1 cellular context compared by ENCODE assay signal in genomic region chr4:150316332-150317205, GRCh38.
TF ChIP-seq lines count a peak whose summit lies in the region.

No MANE protein-coding gene starts in this region.

TF ChIP-seq in K562, 482 proteins besides CTCF, POLR2A, EP300 and RAD21 (continued from another document and continues in another):
- TF ChIP-seq TEAD4 (IDR thresholded peaks at IDR 0.05; ENCODE audit: low read length) (peak; percentile 17; the same call in 1 of the 2 replicates), TEAD4 (CRISPR knock-in tag; IDR thresholded peaks at IDR 0.05; ENCODE audit: borderline replicate concordance) (no peak), ZNF384 (IDR thresholded peaks at IDR 0.05; ENCODE audit: low read depth, low read length) (peak; percentile 46; the same call in 1 of the 2 replicates), TSHZ1 (CRISPR knock-in tag; IDR thresholded peaks at IDR 0.05) (0 out of 2 replicates have a peak, but pooled peaks have one; percentile 61), PYGO2 (tag; IDR thresholded peaks at IDR 0.05) (no peak), EP400 (IDR thresholded peaks at IDR 0.05) (peak; percentile 59), ZEB2 (IDR thresholded peaks at IDR 0.05) (0 out of 2 replicates have a peak, but pooled peaks have one; percentile 21), NFYB (IDR thresholded peaks at IDR 0.05; ENCODE audit: extremely low read depth, insufficient read length) (no peak), ZNF395 (CRISPR knock-in tag; IDR thresholded peaks at IDR 0.05) (peak; percentile 68; the same call in 1 of the 2 replicates), TCFL5 (CRISPR knock-in tag; conservative IDR thresholded peaks at IDR 0.05) (0 out of 2 replicates have a peak, but pooled peaks have one; percentile 31), RBM25 (IDR thresholded peaks at IDR 0.05; ENCODE audit: low read depth, low read length, severe bottlenecking) (no peak), ZNF699 (CRISPR knock-in tag; IDR thresholded peaks at IDR 0.05; ENCODE audit: insufficient replicate concordance) (peak; percentile 40), ZNF232 (CRISPR knock-in tag; IDR thresholded peaks at IDR 0.05) (no peak), FOSL1 (tag; conservative IDR thresholded peaks at IDR 0.05) (peak; percentile 43), BRD9 (IDR thresholded peaks at IDR 0.05; ENCODE audit: low read depth, partially characterized antibody) (peak; percentile 67), CC2D1A (IDR thresholded peaks at IDR 0.05) (0 out of 2 replicates have a peak, but pooled peaks have one; percentile 23), ESRRB (CRISPR knock-in tag; IDR thresholded peaks at IDR 0.05; ENCODE audit: borderline replicate concordance) (no peak), RB1 (IDR thresholded peaks at IDR 0.05; ENCODE audit: low read depth) (no peak), TRIM24 (IDR thresholded peaks at IDR 0.05) (peak; percentile 84 to 92), SMARCA4 (IDR thresholded peaks at IDR 0.05) (peak; percentile 66; the same call in 1 of the 2 replicates), HIVEP1 (CRISPR knock-in tag; IDR thresholded peaks at IDR 0.05) (peak; percentile 85; the same call in 1 of the 2 replicates), ZNF41 (CRISPR knock-in tag; conservative IDR thresholded peaks at IDR 0.05) (peak; percentile 81), ZSCAN32 (CRISPR knock-in tag; IDR thresholded peaks at IDR 0.05) (peak; percentile 79; the same call in 1 of the 2 replicates), ZNF354B (CRISPR knock-in tag; IDR thresholded peaks at IDR 0.05) (0 out of 2 replicates have a peak, but pooled peaks have one; percentile 41), POLR2H (tag; IDR thresholded peaks at IDR 0.05; ENCODE audit: low read depth) (peak; percentile 86), ZNF197 (CRISPR knock-in tag; IDR thresholded peaks at IDR 0.05; ENCODE audit: low read depth) (peak; percentile 86), RNF219 (CRISPR knock-in tag; IDR thresholded peaks at IDR 0.05) (no peak), RNF2 (IDR thresholded peaks at IDR 0.05) (peak; percentile 89; the same call in 1 of the 2 replicates), RBFOX2 (IDR thresholded peaks at IDR 0.05; ENCODE audit: low read depth, low read length) (peak; percentile 60), ZFPM2 (CRISPR knock-in tag; IDR thresholded peaks at IDR 0.05) (no peak), CEBPG (CRISPR knock-in tag; IDR thresholded peaks at IDR 0.05) (peak; percentile 98), CEBPG (tag; conservative IDR thresholded peaks at IDR 0.05 in 1 of 2, IDR thresholded peaks at IDR 0.05 in 1 of 2) (peak; percentile 96 to 98), ZNF589 (CRISPR knock-in tag; IDR thresholded peaks at IDR 0.05; ENCODE audit: low read depth) (peak; percentile 80), RCOR1 (IDR thresholded peaks at IDR 0.05; ENCODE audit: borderline replicate concordance in 1 of 2, low read depth in 2 of 2, low read length in 2 of 2) (peak in 1 of 2 experiments; percentile 56; a peak in 1 of 4 replicates), BMI1 (IDR thresholded peaks at IDR 0.05; ENCODE audit: low read length) (no peak)
- TF ChIP-seq, protein P1, sequence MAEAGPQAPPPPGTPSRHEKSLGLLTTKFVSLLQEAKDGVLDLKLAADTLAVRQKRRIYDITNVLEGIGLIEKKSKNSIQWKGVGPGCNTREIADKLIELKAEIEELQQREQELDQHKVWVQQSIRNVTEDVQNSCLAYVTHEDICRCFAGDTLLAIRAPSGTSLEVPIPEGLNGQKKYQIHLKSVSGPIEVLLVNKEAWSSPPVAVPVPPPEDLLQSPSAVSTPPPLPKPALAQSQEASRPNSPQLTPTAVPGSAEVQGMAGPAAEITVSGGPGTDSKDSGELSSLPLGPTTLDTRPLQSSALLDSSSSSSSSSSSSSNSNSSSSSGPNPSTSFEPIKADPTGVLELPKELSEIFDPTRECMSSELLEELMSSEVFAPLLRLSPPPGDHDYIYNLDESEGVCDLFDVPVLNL (CRISPR knock-in tag; IDR thresholded peaks at IDR 0.05; ENCODE audit: low read depth), result no peak
- TF ChIP-seq, protein P2, sequence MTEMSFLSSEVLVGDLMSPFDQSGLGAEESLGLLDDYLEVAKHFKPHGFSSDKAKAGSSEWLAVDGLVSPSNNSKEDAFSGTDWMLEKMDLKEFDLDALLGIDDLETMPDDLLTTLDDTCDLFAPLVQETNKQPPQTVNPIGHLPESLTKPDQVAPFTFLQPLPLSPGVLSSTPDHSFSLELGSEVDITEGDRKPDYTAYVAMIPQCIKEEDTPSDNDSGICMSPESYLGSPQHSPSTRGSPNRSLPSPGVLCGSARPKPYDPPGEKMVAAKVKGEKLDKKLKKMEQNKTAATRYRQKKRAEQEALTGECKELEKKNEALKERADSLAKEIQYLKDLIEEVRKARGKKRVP (CRISPR knock-in tag; IDR thresholded peaks at IDR 0.05), result peak; percentile 97
- TF ChIP-seq, protein P3, sequence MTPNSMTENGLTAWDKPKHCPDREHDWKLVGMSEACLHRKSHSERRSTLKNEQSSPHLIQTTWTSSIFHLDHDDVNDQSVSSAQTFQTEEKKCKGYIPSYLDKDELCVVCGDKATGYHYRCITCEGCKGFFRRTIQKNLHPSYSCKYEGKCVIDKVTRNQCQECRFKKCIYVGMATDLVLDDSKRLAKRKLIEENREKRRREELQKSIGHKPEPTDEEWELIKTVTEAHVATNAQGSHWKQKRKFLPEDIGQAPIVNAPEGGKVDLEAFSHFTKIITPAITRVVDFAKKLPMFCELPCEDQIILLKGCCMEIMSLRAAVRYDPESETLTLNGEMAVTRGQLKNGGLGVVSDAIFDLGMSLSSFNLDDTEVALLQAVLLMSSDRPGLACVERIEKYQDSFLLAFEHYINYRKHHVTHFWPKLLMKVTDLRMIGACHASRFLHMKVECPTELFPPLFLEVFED (CRISPR knock-in tag; conservative IDR thresholded peaks at IDR 0.05), result no peak
- TF ChIP-seq, protein P4, sequence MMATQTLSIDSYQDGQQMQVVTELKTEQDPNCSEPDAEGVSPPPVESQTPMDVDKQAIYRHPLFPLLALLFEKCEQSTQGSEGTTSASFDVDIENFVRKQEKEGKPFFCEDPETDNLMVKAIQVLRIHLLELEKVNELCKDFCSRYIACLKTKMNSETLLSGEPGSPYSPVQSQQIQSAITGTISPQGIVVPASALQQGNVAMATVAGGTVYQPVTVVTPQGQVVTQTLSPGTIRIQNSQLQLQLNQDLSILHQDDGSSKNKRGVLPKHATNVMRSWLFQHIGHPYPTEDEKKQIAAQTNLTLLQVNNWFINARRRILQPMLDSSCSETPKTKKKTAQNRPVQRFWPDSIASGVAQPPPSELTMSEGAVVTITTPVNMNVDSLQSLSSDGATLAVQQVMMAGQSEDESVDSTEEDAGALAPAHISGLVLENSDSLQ (IDR thresholded peaks at IDR 0.05), result peak; percentile 45; the same call in 1 of the 2 replicates
- TF ChIP-seq, protein P5, sequence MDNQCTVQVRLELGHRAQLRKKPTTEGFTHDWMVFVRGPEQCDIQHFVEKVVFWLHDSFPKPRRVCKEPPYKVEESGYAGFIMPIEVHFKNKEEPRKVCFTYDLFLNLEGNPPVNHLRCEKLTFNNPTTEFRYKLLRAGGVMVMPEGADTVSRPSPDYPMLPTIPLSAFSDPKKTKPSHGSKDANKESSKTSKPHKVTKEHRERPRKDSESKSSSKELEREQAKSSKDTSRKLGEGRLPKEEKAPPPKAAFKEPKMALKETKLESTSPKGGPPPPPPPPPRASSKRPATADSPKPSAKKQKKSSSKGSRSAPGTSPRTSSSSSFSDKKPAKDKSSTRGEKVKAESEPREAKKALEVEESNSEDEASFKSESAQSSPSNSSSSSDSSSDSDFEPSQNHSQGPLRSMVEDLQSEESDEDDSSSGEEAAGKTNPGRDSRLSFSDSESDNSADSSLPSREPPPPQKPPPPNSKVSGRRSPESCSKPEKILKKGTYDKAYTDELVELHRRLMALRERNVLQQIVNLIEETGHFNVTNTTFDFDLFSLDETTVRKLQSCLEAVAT (IDR thresholded peaks at IDR 0.05), result no peak
